Comparison of ENCODE assay signal across 14 cellular contexts in genomic region chr11:44453871-44454270, GRCh38.
DNase-seq lines count a peak whose midpoint lies in the region; ATAC-seq and TF ChIP-seq lines count a peak whose summit lies in the region.
"Had no signal": no experiment of that assay in that cellular context is flagged by ENCODE, and none has a peak within 500 bp of the region (broad histone marks: within the 10 kb centered on the region; RNA-seq: fewer than 3 reads in every experiment).

No MANE protein-coding gene starts in this region.

- no peak overlapping the region for H2AFZ ChIP-seq in PC-3 (ENCODE audit: low read length)

- intact Hi-C loops in mucosa of descending colon (cut with DNase I, micrococcal nuclease), result no loop called here
- intact Hi-C loops in uterus (cut with DNase I; ENCODE audit: low total_unique reads), result no loop called here
- intact Hi-C loops in PC-3 (cut with micrococcal nuclease), result no loop called here

- TF ChIP-seq CTCF in HEK293 (tag by site-specific recombination; IDR thresholded peaks at IDR 0.05), result no peak
- TF ChIP-seq CTCF in fibroblast of villous mesenchyme (IDR thresholded peaks at IDR 0.05; ENCODE audit: insufficient read depth, low read depth, low read length), result no peak
- TF ChIP-seq CTCF in mucosa of descending colon (IDR thresholded peaks at IDR 0.05), result no peak
- no peak for TF ChIP-seq CTCF in uterus (IDR thresholded peaks at IDR 0.05)
- TF ChIP-seq CTCF in PC-3 (conservative IDR thresholded peaks at IDR 0.05; ENCODE audit: low read depth, low read length), result no peak

- no peaks in the 10 kb centered on the region for H3K4me1 ChIP-seq in HEK293 (ENCODE audit: control insufficient read depth, insufficient read depth, low read length)
- H3K4me1 ChIP-seq in mucosa of descending colon (ENCODE audit: low read depth), result no peaks in the 10 kb centered on the region
- no peaks in the 10 kb centered on the region for H3K4me1 ChIP-seq in uterus
- no peaks in the 10 kb centered on the region for H3K4me1 ChIP-seq in PC-3 (ENCODE audit: insufficient read depth, low read length)

- no peak overlapping the region for H3K4me3 Mint-ChIP-seq in activated CD8-positive, alpha-beta memory T cell treated with anti-CD3 and anti-CD28 coated beads, Interleukin-2, amount 10 ng/mL, durations not matched to agents 7 days and 5 days
- H3K4me3 Mint-ChIP-seq: B cell; CD8-positive, alpha-beta T cell; H9 had no signal

- no peak overlapping the region for H3K9ac ChIP-seq in PC-3 (ENCODE audit: low read length)
- H3K9ac ChIP-seq: BLaER1 treated with 17β-estradiol and CSF1 and Interleukin-3, amounts not matched to agents 10 nM and 100 nM had no signal

- no peaks in the 10 kb centered on the region for H3F3A ChIP-seq in PC-3 (ENCODE audit: low read length, unreplicated experiment)

- no peak for ATAC-seq in activated CD8-positive, alpha-beta memory T cell treated with anti-CD3 and anti-CD28 coated beads, Interleukin-2, amount 10 ng/mL, durations not matched to agents 7 days and 5 days
- ATAC-seq in mucosa of descending colon, result peak; percentile 10
- ATAC-seq in PC-3, result no peak
- ATAC-seq: CD8-positive, alpha-beta T cell had no signal

- no peaks in the 10 kb centered on the region for H3K9me3 Mint-ChIP-seq in activated CD8-positive, alpha-beta memory T cell treated with anti-CD3 and anti-CD28 coated beads, Interleukin-2, amount 10 ng/mL, durations not matched to agents 7 days and 5 days (ENCODE audit: low read depth)
- H3K9me3 Mint-ChIP-seq: CD8-positive, alpha-beta T cell; H9 had no signal

- no peak overlapping the region for H3K4me2 ChIP-seq in PC-3 (ENCODE audit: low read length)
- H3K4me2 ChIP-seq: BLaER1 treated with 17β-estradiol and CSF1 and Interleukin-3, amounts not matched to agents 10 nM and 100 nM had no signal

- H3K79me2 ChIP-seq in PC-3 (ENCODE audit: low read length), result no peaks in the 10 kb centered on the region

- CTCF ChIA-PET in activated CD8-positive, alpha-beta memory T cell treated with anti-CD3 and anti-CD28 coated beads, Interleukin-2, amount 10 ng/mL, durations not matched to agents 7 days and 5 days (lab: Charles Lee), result no interaction called here
- CTCF ChIA-PET in HEK293 (lab: Yijun Ruan, JAX), result interaction anchor here (0.6 kb wide), 1 partner anchor 297 kb away, joined by 4 read pairs; no protein-coding TSS in a partner anchor
- CTCF ChIA-PET in PC-3 (lab: Charles Lee), result no interaction called here

- peak; percentile 30 for DNase-seq in activated CD8-positive, alpha-beta memory T cell treated with anti-CD3 and anti-CD28 coated beads, Interleukin-2, amount 50 U/mL, for 48 hours
- DNase-seq in activated CD8-positive, alpha-beta memory T cell treated with anti-CD3 and anti-CD28 coated beads, Interleukin-2, amount 10 ng/mL, durations not matched to agents 7 days and 5 days, result no peak
- peak; percentile 54 for DNase-seq in fibroblast of villous mesenchyme (ENCODE audit: low read depth)
- no peak for DNase-seq in mucosa of descending colon
- DNase-seq in NCI-H2081 treated with DMSO at 0.1 percent for 48 hours (lab: John Stamatoyannopoulos, UW), result no peak
- no peak for DNase-seq in uterus
- DNase-seq in PC-3, result no peak
- DNase-seq: Calu3; CD8-positive, alpha-beta T cell; DMS79 treated with DMSO at 0.1 percent for 48 hours; H9 had no signal

- H3K9me3 ChIP-seq in HEK293 (ENCODE audit: control insufficient read depth, insufficient read depth, low read depth, low read length), result no peaks in the 10 kb centered on the region
- no peaks in the 10 kb centered on the region for H3K9me3 ChIP-seq in mucosa of descending colon
- H3K9me3 ChIP-seq in uterus, result no peaks in the 10 kb centered on the region
- H3K9me3 ChIP-seq in PC-3 (ENCODE audit: low read length), result no peaks in the 10 kb centered on the region
- H3K9me3 ChIP-seq: BLaER1 treated with 17β-estradiol and CSF1 and Interleukin-3, amounts not matched to agents 10 nM and 100 nM had no signal

- no peaks in the 10 kb centered on the region for H3K36me3 Mint-ChIP-seq in activated CD8-positive, alpha-beta memory T cell treated with anti-CD3 and anti-CD28 coated beads, Interleukin-2, amount 10 ng/mL, durations not matched to agents 7 days and 5 days
- H3K36me3 Mint-ChIP-seq: CD8-positive, alpha-beta T cell had no signal

- no peak overlapping the region for H3K27ac Mint-ChIP-seq in activated CD8-positive, alpha-beta memory T cell treated with anti-CD3 and anti-CD28 coated beads, Interleukin-2, amount 10 ng/mL, durations not matched to agents 7 days and 5 days
- H3K27ac Mint-ChIP-seq: B cell; CD8-positive, alpha-beta T cell; H9 had no signal

- H3K27ac ChIP-seq in HEK293 (ENCODE audit: extremely low read depth, low read depth, low read length) (no peak overlapping the region), uterus (no peak overlapping the region), PC-3 (ENCODE audit: low read length) (no peak overlapping the region)
- H3K27ac ChIP-seq: BLaER1 treated with 17β-estradiol and CSF1 and Interleukin-3, amounts not matched to agents 10 nM and 100 nM had no signal

- no peaks in the 10 kb centered on the region for H3K4me1 Mint-ChIP-seq in activated CD8-positive, alpha-beta memory T cell treated with anti-CD3 and anti-CD28 coated beads, Interleukin-2, amount 10 ng/mL, durations not matched to agents 7 days and 5 days
- H3K4me1 Mint-ChIP-seq: B cell had no signal

- no peaks in the 10 kb centered on the region for H3K36me3 ChIP-seq in HEK293 (ENCODE audit: control insufficient read depth in 2 of 2, insufficient read depth in 1 of 2, low read length in 2 of 2)
- H3K36me3 ChIP-seq in mucosa of descending colon (ENCODE audit: low read depth), result no peaks in the 10 kb centered on the region
- H3K36me3 ChIP-seq in uterus, result no peaks in the 10 kb centered on the region
- H3K36me3 ChIP-seq in PC-3 (ENCODE audit: low read depth, low read length), result no peaks in the 10 kb centered on the region
- H3K36me3 ChIP-seq: BLaER1 treated with 17β-estradiol and CSF1 and Interleukin-3, amounts not matched to agents 10 nM and 100 nM had no signal

- TF ChIP-seq POLR2A in uterus (IDR thresholded peaks at IDR 0.05), result no peak

- no TSS peak for BruUV-seq in PC-3 (replicated peaks; lab: Mats Ljungman, UMichigan)

- H3K27me3 ChIP-seq in uterus (no peaks in the 10 kb centered on the region), PC-3 (ENCODE audit: low read length) (no peaks in the 10 kb centered on the region; the same call in 1 of the 2 replicates)
- H3K27me3 ChIP-seq: BLaER1 treated with 17β-estradiol and CSF1 and Interleukin-3, amounts not matched to agents 10 nM and 100 nM had no signal

- POLR2A ChIA-PET in HEK293 (lab: Yijun Ruan, JAX) (no interaction called here), PC-3 (lab: Charles Lee; ENCODE audit: unreplicated experiment) (no interaction called here)

- H3K9me2 ChIP-seq in PC-3 (replicated peaks; ENCODE audit: low read length), result no peaks in the 10 kb centered on the region

- H3K4me3 ChIP-seq in HEK293 (ENCODE audit: low read depth, low read length) (no peak overlapping the region), fibroblast of villous mesenchyme (ENCODE audit: low read depth, low read length) (no peak overlapping the region), mucosa of descending colon (no peak overlapping the region), uterus (no peak overlapping the region), PC-3 (ENCODE audit: low read length) (no peak overlapping the region)
- H3K4me3 ChIP-seq: BLaER1 treated with 17β-estradiol and CSF1 and Interleukin-3, amounts not matched to agents 10 nM and 100 nM had no signal

- peaks cover 5% of the 10 kb centered on the region for H3K27me3 Mint-ChIP-seq in activated CD8-positive, alpha-beta memory T cell treated with anti-CD3 and anti-CD28 coated beads, Interleukin-2, amount 10 ng/mL, durations not matched to agents 7 days and 5 days

- H4K20me1 ChIP-seq in PC-3 (ENCODE audit: low read length), result no peaks in the 10 kb centered on the region
- H4K20me1 ChIP-seq: BLaER1 treated with 17β-estradiol and CSF1 and Interleukin-3, amounts not matched to agents 10 nM and 100 nM had no signal

TF ChIP-seq in HEK293, 187 proteins besides CTCF, POLR2A, EP300 and RAD21 (continues in another document):
- TF ChIP-seq ZNF488 (tag by site-specific recombination; IDR thresholded peaks at IDR 0.05) (no peak), ZNF837 (tag by site-specific recombination; IDR thresholded peaks at IDR 0.05) (no peak), ZNF175 (tag by site-specific recombination; IDR thresholded peaks at IDR 0.05) (no peak), ZIC2 (tag by site-specific recombination; IDR thresholded peaks at IDR 0.05) (peak; percentile 75), ZNF391 (tag by site-specific recombination; IDR thresholded peaks at IDR 0.05; ENCODE audit: borderline replicate concordance, low read depth) (no peak), ZSCAN5A (tag by site-specific recombination; IDR thresholded peaks at IDR 0.05) (no peak), ZNF140 (tag by site-specific recombination; IDR thresholded peaks at IDR 0.05) (no peak), ZSCAN23 (tag by site-specific recombination; IDR thresholded peaks at IDR 0.05) (no peak), ZNF629 (tag by site-specific recombination; IDR thresholded peaks at IDR 0.05) (no peak), TCF7L2 (IDR thresholded peaks at IDR 0.05; ENCODE audit: borderline replicate concordance, low read depth, low read length) (no peak), ZBTB20 (tag by site-specific recombination; IDR thresholded peaks at IDR 0.05) (no peak)

Comparison
In these comparisons a context has a peak if more than half of its experiments do, and no peak if none do; other contexts are left out.
1. DNase-seq: peak in activated CD8-positive, alpha-beta memory T cell treated with anti-CD3 and anti-CD28 coated beads, Interleukin-2, amount 50 U/mL, for 48 hours (single experiment) and fibroblast of villous mesenchyme (single experiment); none in activated CD8-positive, alpha-beta memory T cell treated with anti-CD3 and anti-CD28 coated beads, Interleukin-2, amount 10 ng/mL, durations not matched to agents 7 days and 5 days (single experiment), mucosa of descending colon (0 of 3), NCI-H2081 treated with DMSO at 0.1 percent for 48 hours (single experiment), uterus (0 of 2) and PC-3 (single experiment).